8 cellular contexts compared by ENCODE assay signal in genomic region chr14:73786632-73786941, GRCh38.
DNase-seq lines count a peak whose midpoint lies in the region; FAIRE-seq and TF ChIP-seq lines count a peak whose summit lies in the region.

No MANE protein-coding gene starts in this region.

- H3K4me1 ChIP-seq in HUES48 (ENCODE audit: control insufficient read depth, insufficient read depth, low read length) (peaks cover 26% of the 10 kb centered on the region), adrenal gland (replicated peaks in 1 of 2) (peaks cover 39 to 73% of the 10 kb centered on the region in 2 donors), iPS-20b (ENCODE audit: insufficient read depth, low read length) (peaks cover 14% of the 10 kb centered on the region), small intestine (ENCODE audit: control insufficient read depth in 2 of 2, insufficient read depth in 1 of 2, low read depth in 1 of 2, low read length in 1 of 2) (peaks cover 20 to 24% of the 10 kb centered on the region in 2 donors)

- no peaks in the 10 kb centered on the region for H3K36me3 ChIP-seq in HUES48 (ENCODE audit: control insufficient read depth, insufficient read depth, low read length)
- H3K36me3 ChIP-seq in adrenal gland (replicated peaks in 1 of 2) = no peaks in the 10 kb centered on the region
- no peaks in the 10 kb centered on the region for H3K36me3 ChIP-seq in iPS-20b (ENCODE audit: insufficient read depth, low read depth, low read length)
- H3K36me3 ChIP-seq in small intestine (ENCODE audit: control insufficient read depth in 2 of 2, insufficient read depth in 2 of 2, low read length in 2 of 2) = no peaks in the 10 kb centered on the region

- H3K9ac ChIP-seq in HUES48 (ENCODE audit: low read depth, low read length) (peak overlapping the region; percentile 62), iPS-20b (ENCODE audit: low read depth, low read length) (peak overlapping the region; percentile 60; the same call in 1 of the 2 replicates)

- H3K4me3 Mint-ChIP-seq in activated CD4-positive, alpha-beta T cell treated with anti-CD3 and anti-CD28 coated beads, Interleukin-2, amount 10 ng/mL, durations not matched to agents 24 days and 14 days = peak overlapping the region; percentile 94

- H3K27ac ChIP-seq in HUES48 (ENCODE audit: low read depth, low read length) (peak overlapping the region; percentile 63), adrenal gland (peak overlapping the region; percentile 92 to 99 (median 97)), iPS-20b (ENCODE audit: low read length) (no peak overlapping the region), small intestine (ENCODE audit: low read depth in 1 of 2, low read length in 1 of 2) (peak overlapping the region; percentile 93 to 98)

- no peak for DNase-seq in activated CD4-positive, alpha-beta T cell treated with anti-CD3 and anti-CD28 coated beads, Interleukin-2, amount 10 ng/mL, durations not matched to agents 24 days and 14 days
- no peak for DNase-seq in activated CD4-positive, alpha-beta T cell treated with anti-CD3 and anti-CD28 coated beads for 4 hours
- DNase-seq in adrenal gland (peak in 4 of 7 donors; percentile 47 to 66 (median 50)), small intestine (peak; percentile 54), H54 (ENCODE audit: insufficient read length, low spot score) (no peak), GM19238 (ENCODE audit: insufficient read length, low spot score) (no peak)

- WGBS in adrenal gland, 4 donors = 0 to 1% (median 0%) methylated on average over 4 to 23 of the region's 23 CpGs
- 0% methylated on average over 18 to 23 of the region's 23 CpGs for WGBS in small intestine, 3 donors

- no peaks in the 10 kb centered on the region for H3K9me3 Mint-ChIP-seq in activated CD4-positive, alpha-beta T cell treated with anti-CD3 and anti-CD28 coated beads, Interleukin-2, amount 10 ng/mL, durations not matched to agents 24 days and 14 days

- intact Hi-C loops in activated CD4-positive, alpha-beta T cell treated with anti-CD3 and anti-CD28 coated beads, Interleukin-2, amount 10 ng/mL, durations not matched to agents 24 days and 14 days (cut with micrococcal nuclease) = loop anchor here (1.0 to 5.0 kb wide), 3 partner anchors 12 to 44 kb away; no protein-coding TSS in a partner anchor
- intact Hi-C loops in adrenal gland (cut with DNase I) = no loop called here

- no peak for FAIRE-seq in small intestine (lab: Jason Lieb, UNC)
- no peak for FAIRE-seq in H54 (lab: Jason Lieb, UNC)

- H3K4me3 ChIP-seq in HUES48 (ENCODE audit: low read depth, low read length) = peak overlapping the region; percentile 74
- peak overlapping the region in 3 of 4 donors; percentile 4 to 89 (median 71) for H3K4me3 ChIP-seq in adrenal gland
- peak overlapping the region; percentile 83 for H3K4me3 ChIP-seq in iPS-20b (ENCODE audit: low read length)
- H3K4me3 ChIP-seq in small intestine (ENCODE audit: low read depth in 1 of 2, low read length in 2 of 2) = peak overlapping the region; percentile 69 to 89

- H3K27me3 ChIP-seq in HUES48 (ENCODE audit: control insufficient read depth, insufficient read depth, low read length) = peaks cover 71% of the 10 kb centered on the region
- H3K27me3 ChIP-seq in adrenal gland = no peaks in the 10 kb centered on the region
- H3K27me3 ChIP-seq in iPS-20b (ENCODE audit: insufficient read depth, low read length) = peaks cover 84% of the 10 kb centered on the region
- no peaks in the 10 kb centered on the region for H3K27me3 ChIP-seq in small intestine (ENCODE audit: control insufficient read depth in 2 of 2, insufficient read depth in 2 of 2, low read length in 2 of 2)

- peak overlapping the region; percentile 95 for H3K27ac Mint-ChIP-seq in activated CD4-positive, alpha-beta T cell treated with anti-CD3 and anti-CD28 coated beads, Interleukin-2, amount 10 ng/mL, durations not matched to agents 24 days and 14 days

- H3K4me1 Mint-ChIP-seq in activated CD4-positive, alpha-beta T cell treated with anti-CD3 and anti-CD28 coated beads, Interleukin-2, amount 10 ng/mL, durations not matched to agents 24 days and 14 days = peaks cover 60% of the 10 kb centered on the region

- H3K36me3 Mint-ChIP-seq in activated CD4-positive, alpha-beta T cell treated with anti-CD3 and anti-CD28 coated beads, Interleukin-2, amount 10 ng/mL, durations not matched to agents 24 days and 14 days (ENCODE audit: low read depth) = peaks cover 6% of the 10 kb centered on the region

- TF ChIP-seq POLR2A in adrenal gland (IDR thresholded peaks at IDR 0.05) (no peak), H54 (IDR thresholded peaks at IDR 0.05; ENCODE audit: low read depth, low read length) (no peak)

- H3K27me3 Mint-ChIP-seq in activated CD4-positive, alpha-beta T cell treated with anti-CD3 and anti-CD28 coated beads, Interleukin-2, amount 10 ng/mL, durations not matched to agents 24 days and 14 days = no peaks in the 10 kb centered on the region

- H3K9me3 ChIP-seq in HUES48 (ENCODE audit: control insufficient read depth, insufficient read depth, low read length) (no peaks in the 10 kb centered on the region), adrenal gland (replicated peaks in 1 of 3) (no peaks in the 10 kb centered on the region), iPS-20b (ENCODE audit: insufficient read depth, low read depth, low read length) (no peaks in the 10 kb centered on the region), small intestine (ENCODE audit: control insufficient read depth, low read depth) (no peaks in the 10 kb centered on the region)

- no peak for TF ChIP-seq CTCF in adrenal gland (IDR thresholded peaks at IDR 0.05)

Comparison
In these comparisons a context has a peak if more than half of its experiments do, and no peak if none do; other contexts are left out.
1. DNase-seq: peak in adrenal gland (4 of 7) and small intestine (single experiment); none in activated CD4-positive, alpha-beta T cell treated with anti-CD3 and anti-CD28 coated beads, Interleukin-2, amount 10 ng/mL, durations not matched to agents 24 days and 14 days (single experiment), activated CD4-positive, alpha-beta T cell treated with anti-CD3 and anti-CD28 coated beads for 4 hours (0 of 2), H54 (single experiment) and GM19238 (single experiment).
2. Peak in every context shown above with its lines, with median percentiles within 50 percentile points of each other: H3K4me3 ChIP-seq.